Comparison of ENCODE assay signal across 21 cellular contexts in genomic region chr15:23910030-23910429, GRCh38.
"Had no signal": no experiment of that assay in that cellular context is flagged by ENCODE, and none has a peak within 500 bp of the region (broad histone marks: within the 10 kb centered on the region; RNA-seq: fewer than 3 reads in every experiment).

No MANE protein-coding gene starts in this region.

- H3K4me1 ChIP-seq: SJCRH30 had no signal

- H3K27me3 ChIP-seq: MG63, SJCRH30 had no signal

- H3K9me3 ChIP-seq: MG63, SJCRH30 had no signal

- DNase-seq: KBM-7, MG63, NCI-H1092, NCI-H1105 treated with DMSO at 0.1 percent for 48 hours, NCI-H1417 treated with DMSO at 0.1 percent for 48 hours, NCI-H146, NCI-H1694 treated with DMSO at 0.1 percent for 48 hours, NCI-H1930, NCI-H2081, NCI-H2171, NCI-H226, NCI-H446, NCI-H510A, NCI-H524 treated with DMSO at 0.1 percent for 48 hours, NCI-H69, NCI-H774, SHP77 treated with DMSO at 0.1 percent for 48 hours, SJCRH30 had no signal

- H3K27ac ChIP-seq: RWPE1, SJCRH30 had no signal

- ATAC-seq: Right ventricle myocardium inferior, SK-N-SH treated with all-trans-retinoic acid at 6 μM for 48 hours had no signal

- H3K36me3 ChIP-seq: MG63, SJCRH30 had no signal

- H3K4me3 ChIP-seq: MG63, SJCRH30 had no signal
